8 cellular contexts compared by ENCODE assay signal in the genomic region with DNA sequence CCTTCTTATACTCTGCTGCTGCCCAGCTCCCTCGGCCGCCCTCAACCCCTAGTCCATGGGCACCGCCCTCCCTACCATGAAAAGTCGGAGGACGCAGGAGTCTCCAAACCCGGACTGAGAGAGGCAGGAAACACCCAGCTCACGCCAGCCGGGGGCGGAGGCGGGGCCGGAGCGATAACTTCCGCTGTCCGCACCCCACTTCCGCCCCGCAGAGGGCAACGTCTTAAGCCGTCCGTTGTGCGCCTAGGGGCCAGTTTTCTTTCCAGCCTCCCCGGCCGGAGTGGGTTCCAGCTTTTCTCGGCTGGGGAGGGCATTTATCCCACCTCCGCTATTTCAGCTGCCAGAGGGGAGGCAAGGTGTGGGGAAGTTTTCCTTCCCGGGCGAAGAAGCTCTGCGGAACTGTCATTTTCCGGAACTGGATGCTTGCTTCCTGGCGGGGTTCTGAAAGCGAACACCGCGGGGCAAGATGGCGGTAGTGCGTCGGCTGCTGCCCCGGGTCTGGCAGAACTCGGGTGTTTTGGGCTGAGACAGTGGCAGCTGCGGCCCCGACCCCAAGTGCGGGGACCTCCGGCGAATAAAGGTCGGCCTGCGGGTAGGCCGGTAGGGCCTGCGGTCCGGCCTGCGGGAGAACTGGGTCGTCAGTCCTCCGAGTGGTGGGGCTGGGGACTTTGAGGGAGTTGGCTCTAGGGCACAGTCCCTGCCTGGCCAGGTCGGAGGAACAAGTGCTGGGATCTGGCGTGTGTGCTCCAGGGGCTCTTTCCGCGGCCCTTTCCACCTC. TPM values are rescaled to one million over a fixed set of nuclear protein-coding genes. Genes with fewer than 3 reads are reported as not detected.
A peak's percentile ranks its signal among the peaks of the same experiment; 100 is the strongest.
DNase-seq lines count a peak whose midpoint lies in the region; ATAC-seq and TF ChIP-seq lines count a peak whose summit lies in the region.

A gene with protein sequence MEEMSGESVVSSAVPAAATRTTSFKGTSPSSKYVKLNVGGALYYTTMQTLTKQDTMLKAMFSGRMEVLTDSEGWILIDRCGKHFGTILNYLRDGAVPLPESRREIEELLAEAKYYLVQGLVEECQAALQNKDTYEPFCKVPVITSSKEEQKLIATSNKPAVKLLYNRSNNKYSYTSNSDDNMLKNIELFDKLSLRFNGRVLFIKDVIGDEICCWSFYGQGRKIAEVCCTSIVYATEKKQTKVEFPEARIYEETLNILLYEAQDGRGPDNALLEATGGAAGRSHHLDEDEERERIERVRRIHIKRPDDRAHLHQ (minus strand): TSS at position 116 of the 778 bp plus-strand sequence. CDS start 38 bp downstream, at position 78.
A gene with protein sequence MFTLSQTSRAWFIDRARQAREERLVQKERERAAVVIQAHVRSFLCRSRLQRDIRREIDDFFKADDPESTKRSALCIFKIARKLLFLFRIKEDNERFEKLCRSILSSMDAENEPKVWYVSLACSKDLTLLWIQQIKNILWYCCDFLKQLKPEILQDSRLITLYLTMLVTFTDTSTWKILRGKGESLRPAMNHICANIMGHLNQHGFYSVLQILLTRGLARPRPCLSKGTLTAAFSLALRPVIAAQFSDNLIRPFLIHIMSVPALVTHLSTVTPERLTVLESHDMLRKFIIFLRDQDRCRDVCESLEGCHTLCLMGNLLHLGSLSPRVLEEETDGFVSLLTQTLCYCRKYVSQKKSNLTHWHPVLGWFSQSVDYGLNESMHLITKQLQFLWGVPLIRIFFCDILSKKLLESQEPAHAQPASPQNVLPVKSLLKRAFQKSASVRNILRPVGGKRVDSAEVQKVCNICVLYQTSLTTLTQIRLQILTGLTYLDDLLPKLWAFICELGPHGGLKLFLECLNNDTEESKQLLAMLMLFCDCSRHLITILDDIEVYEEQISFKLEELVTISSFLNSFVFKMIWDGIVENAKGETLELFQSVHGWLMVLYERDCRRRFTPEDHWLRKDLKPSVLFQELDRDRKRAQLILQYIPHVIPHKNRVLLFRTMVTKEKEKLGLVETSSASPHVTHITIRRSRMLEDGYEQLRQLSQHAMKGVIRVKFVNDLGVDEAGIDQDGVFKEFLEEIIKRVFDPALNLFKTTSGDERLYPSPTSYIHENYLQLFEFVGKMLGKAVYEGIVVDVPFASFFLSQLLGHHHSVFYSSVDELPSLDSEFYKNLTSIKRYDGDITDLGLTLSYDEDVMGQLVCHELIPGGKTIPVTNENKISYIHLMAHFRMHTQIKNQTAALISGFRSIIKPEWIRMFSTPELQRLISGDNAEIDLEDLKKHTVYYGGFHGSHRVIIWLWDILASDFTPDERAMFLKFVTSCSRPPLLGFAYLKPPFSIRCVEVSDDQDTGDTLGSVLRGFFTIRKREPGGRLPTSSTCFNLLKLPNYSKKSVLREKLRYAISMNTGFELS (plus strand): TSS at position 450 of the 778 bp plus-strand sequence. CDS start 5,918 bp downstream, outside the sequence.

- peak; percentile 94 for ATAC-seq in foreskin keratinocyte

- DNase-seq in GM04503 (ENCODE audit: low read depth), result peak; percentile 57
- peak; percentile 82 for DNase-seq in HFFc6
- peak; percentile 88 for DNase-seq in NAMALWA (ENCODE audit: low spot score)
- DNase-seq in SJSA1 (ENCODE audit: low read depth in 1 of 2, low spot score in 2 of 2), result peak; percentile 100
- peak; percentile 78 for DNase-seq in activated gamma-delta T cell treated with anti-CD3 and anti-CD28 coated beads, Interleukin-2, amount 50 U/mL, for 16 hours (ENCODE audit: low read depth)
- peak; percentile 66 to 84 for DNase-seq in foreskin keratinocyte
- peak; percentile 81 for DNase-seq in stromal cell of bone marrow (ENCODE audit: low read depth)

- H3K4me1 Mint-ChIP-seq in HFFc6 (ENCODE audit: low read depth), result peaks cover 43% of the 10 kb centered on the region

- no peaks in the 10 kb centered on the region for H3K27me3 Mint-ChIP-seq in HFFc6 (ENCODE audit: insufficient read depth)

- H3K9me3 Mint-ChIP-seq in HFFc6, result no peaks in the 10 kb centered on the region

- peak within 1 kb of the TSS; percentile 100 for H3K27ac Mint-ChIP-seq in HFFc6

- peak within 1 kb of the TSS; percentile 65 for H3K4me3 ChIP-seq in SJSA1
- peak within 1 kb of the TSS; percentile 99 for H3K4me3 ChIP-seq in neuron (ENCODE audit: low read length)

- peak within 1 kb of the TSS; percentile 97 for H3K27ac ChIP-seq in SJSA1
- peak within 1 kb of the TSS; percentile 98 for H3K27ac ChIP-seq in foreskin keratinocyte

- TF ChIP-seq CTCF in HFFc6 (IDR thresholded peaks at IDR 0.05) (peak; percentile 41), foreskin keratinocyte (conservative IDR thresholded peaks at IDR 0.05) (no peak)

- H3K27me3 ChIP-seq in SJSA1 (replicated peaks) (no peaks in the 10 kb centered on the region), foreskin keratinocyte (no peaks in the 10 kb centered on the region), neuron (ENCODE audit: insufficient read depth, low read length) (no peaks in the 10 kb centered on the region)

- H3K9me3 ChIP-seq in SJSA1 (replicated peaks) (no peaks in the 10 kb centered on the region), neuron (ENCODE audit: low read length) (no peaks in the 10 kb centered on the region)

- peak within 1 kb of the TSS; percentile 96 for H3K4me3 Mint-ChIP-seq in HFFc6

- H2AFZ ChIP-seq in neuron (ENCODE audit: low read depth, low read length), result peak within 1 kb of the TSS; percentile 66

- H3K36me3 ChIP-seq in SJSA1 (peaks cover 72% of the 10 kb centered on the region), neuron (ENCODE audit: insufficient read depth, low read length) (peaks cover 8% of the 10 kb centered on the region)

- peaks cover 29% of the 10 kb centered on the region for H3K4me1 ChIP-seq in SJSA1 (replicated peaks)
- peaks cover 3% of the 10 kb centered on the region for H3K4me1 ChIP-seq in foreskin keratinocyte
- H3K4me1 ChIP-seq in neuron (ENCODE audit: insufficient read depth, low read length), result peaks cover 24% of the 10 kb centered on the region

- peaks cover 21% of the 10 kb centered on the region for H3K36me3 Mint-ChIP-seq in HFFc6 (ENCODE audit: low read depth)

RNA-seq across cellular contexts. Expression of the first gene that starts in this region (rescaled TPM):
- total RNA-seq in HFFc6 (2021; fragmentation: NEBNext Ultra II Directional; extraction: Animal tissue kit (Norgen Biotek cat#: 25700)), result 100 to 1,000 TPM; 127 to 145 (median 134) TPM
- 25.2 and 33.0 TPM in 2 replicates for total RNA-seq in SJSA1 (2014; rRNA removed; shearing (Covaris generic))
- total RNA-seq in foreskin keratinocyte, result 37.1 and 39.2 TPM in 2 replicates
- 19.8 and 22.4 TPM in 2 replicates for polyA plus RNA-seq in foreskin keratinocyte

RNA-seq across cellular contexts. Expression of the second gene that starts in this region (rescaled TPM):
- 10 to 100 TPM; 41.3 to 43.6 (median 43.1) TPM for total RNA-seq in HFFc6 (2021; fragmentation: NEBNext Ultra II Directional; extraction: Animal tissue kit (Norgen Biotek cat#: 25700))
- 3,976 and 4,080 TPM in 2 replicates for total RNA-seq in SJSA1 (2014; rRNA removed; shearing (Covaris generic))
- 27.5 and 31.3 TPM in 2 replicates for total RNA-seq in foreskin keratinocyte
- polyA plus RNA-seq in foreskin keratinocyte, result 10.5 and 15.5 TPM in 2 replicates

Comparison
In these comparisons a context has a peak if more than half of its experiments do, and no peak if none do; other contexts are left out.
1. Peak in every context shown above with its lines: DNase-seq, ATAC-seq, H3K4me3 ChIP-seq and H3K27ac ChIP-seq.
2. RNA of the second gene that starts in this region (total RNA-seq): 3,976 to 4,080 TPM in SJSA1; 41.3 to 43.6 TPM in HFFc6 and 27.5 to 31.3 TPM in foreskin keratinocyte; every median in the first group is over 10 times any median in the second.